ENCODE assay signal across 17 cellular contexts in the genomic region with DNA sequence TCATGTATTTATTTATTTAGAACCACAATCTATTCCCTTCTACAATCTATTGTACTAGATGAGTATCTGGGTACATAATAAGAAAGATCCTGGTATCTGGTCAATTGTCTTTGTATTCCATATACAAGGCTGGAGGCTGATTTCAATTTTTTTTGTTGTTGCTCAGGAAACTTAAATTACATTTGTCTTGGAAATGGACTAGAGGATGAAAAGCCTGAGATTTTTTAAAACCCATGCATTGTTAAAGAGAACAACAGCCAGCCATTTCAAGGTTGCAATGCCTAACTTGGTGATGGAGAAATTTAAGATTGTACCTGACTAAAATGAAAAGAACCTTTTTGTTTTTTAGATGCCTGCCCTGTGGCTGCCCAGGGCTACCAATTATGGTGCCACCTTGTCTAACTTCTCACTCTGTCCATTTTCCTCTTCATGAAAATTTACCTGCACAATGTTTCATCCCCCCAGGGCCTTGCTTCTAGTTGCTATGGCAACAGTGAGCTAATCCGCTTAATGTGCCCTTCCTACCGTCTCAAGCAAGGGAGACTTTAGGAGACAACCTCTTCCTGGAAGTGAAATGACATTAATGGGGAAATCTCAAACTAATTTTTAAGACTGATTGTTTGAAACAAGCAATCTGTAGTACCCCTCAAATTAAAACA.
"Had no signal": no experiment of that assay in that cellular context is flagged by ENCODE, and none has a peak within 500 bp of the region (broad histone marks: within the 10 kb centered on the region; RNA-seq: fewer than 3 reads in every experiment).

No MANE protein-coding gene starts in this region.

- H3K9me3 ChIP-seq: gastroesophageal sphincter, left ventricle myocardium inferior, ovary, testis had no signal

- DNase-seq: activated CD4-positive, alpha-beta T cell treated with anti-CD3 and anti-CD28 coated beads for 4 hours; activated CD8-positive, alpha-beta T cell treated with anti-CD3 and anti-CD28 coated beads, Interleukin-2, amount 10 ng/mL, durations not matched to agents 7 days and 5 days; activated naive CD4-positive, alpha-beta T cell treated with Interleukin-2 at 50 U/mL for 16 hours; activated naive CD8-positive, alpha-beta T cell treated with anti-CD3 and anti-CD28 coated beads, Interleukin-2, amount 50 U/mL, for 24 hours; effector CD8-positive, alpha-beta T cell; left ventricle myocardium inferior; ovary; stimulated activated CD4-positive, alpha-beta T cell treated with anti-CD3 and anti-CD28 coated beads, Interleukin-4, amount 100 ng/mL, for 1 hour; stimulated activated CD8-positive, alpha-beta memory T cell treated with anti-CD3 and anti-CD28 coated beads, Interleukin-4, amount 100 ng/mL, for 48 hours; stimulated activated naive CD8-positive, alpha-beta T cell treated with anti-CD3 and anti-CD28 coated beads, Interleukin-15, Interleukin-2, amounts not matched to agents 100 U/mL and 50 U/mL, for 24 hours; testis had no signal

- H3K27ac ChIP-seq: cardiac muscle cell, coronary artery, gastroesophageal sphincter, left ventricle myocardium inferior, ovary, testis, VCaP had no signal

- ATAC-seq: activated CD8-positive, alpha-beta T cell treated with anti-CD3 and anti-CD28 coated beads, Interleukin-2, amount 10 ng/mL, durations not matched to agents 7 days and 5 days; activated naive CD8-positive, alpha-beta T cell treated with anti-CD3 and anti-CD28 coated beads, Interleukin-2, amount 50 U/mL, for 24 hours; gastroesophageal sphincter; stimulated activated naive CD8-positive, alpha-beta T cell treated with anti-CD3 and anti-CD28 coated beads, Interleukin-15, Interleukin-2, amounts not matched to agents 100 U/mL and 50 U/mL, for 24 hours had no signal

- H3K4me1 ChIP-seq: left ventricle myocardium inferior, testis had no signal

- H3K36me3 ChIP-seq: cardiac muscle cell, gastroesophageal sphincter, left ventricle myocardium inferior, ovary had no signal

- FAIRE-seq: astrocyte, keratinocyte had no signal

- H3K4me3 ChIP-seq: cardiac muscle cell, coronary artery, gastroesophageal sphincter, left ventricle myocardium inferior, ovary, testis had no signal

- H3K27me3 ChIP-seq: cardiac muscle cell, ovary, testis had no signal
